Comparison of ENCODE assay signal across 27 cellular contexts in the genomic region with DNA sequence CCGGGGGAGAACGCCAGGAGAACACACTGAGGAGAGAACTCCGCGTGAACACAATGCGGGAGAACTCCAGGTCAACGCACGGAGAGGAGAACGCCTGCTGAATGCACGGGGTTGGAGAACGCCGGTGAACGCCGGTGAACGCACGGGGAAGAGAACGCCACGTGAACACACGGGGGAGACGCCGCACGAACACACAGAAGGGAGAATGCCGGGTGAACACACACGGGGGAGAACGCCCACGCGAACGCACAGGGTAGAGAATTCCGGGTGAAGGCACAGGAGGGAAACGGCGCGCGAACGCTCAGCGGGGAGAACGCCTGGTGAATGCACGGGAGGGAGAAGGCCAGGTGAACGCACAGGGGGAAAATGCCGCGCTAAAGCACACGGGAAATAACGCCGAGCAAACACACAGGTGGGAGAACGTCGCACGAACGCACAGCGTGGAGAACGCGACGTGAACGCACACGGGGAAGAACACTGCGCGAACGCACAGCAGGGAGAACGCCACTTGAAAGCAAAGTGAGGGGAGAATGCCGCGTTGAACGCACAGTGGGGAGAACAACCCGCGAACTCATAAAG.
"Had no signal": no experiment of that assay in that cellular context is flagged by ENCODE, and none has a peak within 500 bp of the region (broad histone marks: within the 10 kb centered on the region; RNA-seq: fewer than 3 reads in every experiment).

No MANE protein-coding gene starts in this region.

- H3K36me3 Mint-ChIP-seq: natural killer cell, type B pancreatic cell had no signal

- H2AFZ ChIP-seq: parathyroid adenoma had no signal

- H3K9ac ChIP-seq: parathyroid adenoma had no signal

- FAIRE-seq: colon, endothelial cell of umbilical vein, frontal cortex, keratinocyte had no signal

- H3K36me3 ChIP-seq: esophagus squamous epithelium, suprapubic skin, thyroid gland had no signal

- H3K4me2 ChIP-seq: smooth muscle cell had no signal

- DNase-seq: effector CD8-positive, alpha-beta T cell; endodermal cell; esophagus squamous epithelium; head of caudate nucleus; natural killer cell; stimulated activated CD4-positive, alpha-beta T cell treated with anti-CD3 and anti-CD28 coated beads, Interleukin-12 subunit alpha, Interleukin-12 subunit beta, amount 100 ng/mL, for 4 hours; stimulated activated CD4-positive, alpha-beta T cell treated with anti-CD3 and anti-CD28 coated beads, Interleukin-1b, Interleukin-23, amount 100 ng/mL, for 48 hours; stimulated activated CD4-positive, alpha-beta T cell treated with anti-CD3 and anti-CD28 coated beads, Interleukin-4, amount 100 ng/mL, for 1 hour; stimulated activated CD8-positive, alpha-beta memory T cell treated with anti-CD3 and anti-CD28 coated beads, Interleukin-4, amount 100 ng/mL, for 48 hours; stimulated activated naive CD4-positive, alpha-beta T cell; stimulated activated naive CD8-positive, alpha-beta T cell treated with anti-CD3 and anti-CD28 coated beads, Interleukin-15, amount 100 ng/mL, for 72 hours; thyroid gland had no signal

- H3K27me3 Mint-ChIP-seq: memory B cell; stimulated activated naive CD8-positive, alpha-beta T cell treated with anti-CD3 and anti-CD28 coated beads, Interleukin-15, amount 100 ng/mL, for 72 hours had no signal

- H3K9me3 Mint-ChIP-seq: neural crest cell, type B pancreatic cell had no signal

- ATAC-seq: left lobe of liver; sciatic nerve; stimulated activated naive CD8-positive, alpha-beta T cell treated with anti-CD3 and anti-CD28 coated beads, Interleukin-15, amount 100 ng/mL, for 72 hours had no signal

- H3K27ac ChIP-seq: esophagus squamous epithelium, parathyroid adenoma, suprapubic skin, thyroid gland had no signal

- H3K4me3 ChIP-seq: esophagus squamous epithelium, lung, smooth muscle cell, suprapubic skin, thyroid gland had no signal

- H3K27me3 ChIP-seq: esophagus squamous epithelium, suprapubic skin, thyroid gland had no signal

- H3K79me2 ChIP-seq: parathyroid adenoma had no signal

- H3K9me3 ChIP-seq: esophagus squamous epithelium, suprapubic skin, thyroid gland had no signal

- H3K4me3 Mint-ChIP-seq: dendritic cell treated with granulocyte-macrophage colony-stimulating factor and Interleukin-4, amounts not matched to agents 40 ng/mL and 50 ng/mL, for 4 days; endodermal cell; natural killer cell; neural crest cell; stimulated activated naive CD8-positive, alpha-beta T cell treated with anti-CD3 and anti-CD28 coated beads, Interleukin-15, amount 100 ng/mL, for 72 hours; type B pancreatic cell had no signal

- H3K4me1 Mint-ChIP-seq: stimulated activated naive CD8-positive, alpha-beta T cell treated with anti-CD3 and anti-CD28 coated beads, Interleukin-15, amount 100 ng/mL, for 72 hours had no signal

- H3K4me1 ChIP-seq: esophagus squamous epithelium, parathyroid adenoma, suprapubic skin, thyroid gland had no signal

- H3K27ac Mint-ChIP-seq: dendritic cell treated with granulocyte-macrophage colony-stimulating factor and Interleukin-4, amounts not matched to agents 40 ng/mL and 50 ng/mL, for 4 days; endodermal cell; memory B cell; natural killer cell; progenitor cell of endocrine pancreas; stimulated activated naive CD8-positive, alpha-beta T cell treated with anti-CD3 and anti-CD28 coated beads, Interleukin-15, amount 100 ng/mL, for 72 hours; type B pancreatic cell had no signal
